In the genomic region with DNA sequence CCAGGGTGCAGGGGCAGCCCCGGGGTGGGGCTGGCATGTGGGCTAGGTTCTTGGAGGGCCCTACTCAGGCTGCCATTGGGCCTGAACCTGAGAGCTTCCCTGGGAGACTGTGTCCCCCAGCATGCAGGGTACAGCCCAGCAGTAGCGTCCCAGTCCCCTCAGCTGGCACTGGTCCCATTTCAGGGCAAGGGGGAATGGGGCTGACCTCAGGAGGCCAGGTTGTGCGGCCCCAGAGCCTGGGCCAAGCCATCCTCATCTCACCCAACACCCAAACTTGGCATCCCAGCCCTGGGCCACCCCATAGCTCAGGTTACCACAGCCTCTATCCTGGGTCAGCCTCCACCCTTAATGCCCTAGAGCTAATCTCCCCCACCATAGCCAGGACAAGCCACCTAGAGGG, we compare ENCODE assay signal across 16 cellular contexts. TPM values are rescaled to one million over a fixed set of nuclear protein-coding genes. Genes with fewer than 3 reads are reported as not detected.
DNase-seq lines count a peak whose midpoint lies in the region; ATAC-seq and TF ChIP-seq lines count a peak whose summit lies in the region.
"Had no signal": no experiment of that assay in that cellular context is flagged by ENCODE, and none has a peak within 500 bp of the region (broad histone marks: within the 10 kb centered on the region; RNA-seq: fewer than 3 reads in every experiment).

No MANE protein-coding gene starts in this region.

- no peaks in the 10 kb centered on the region for H3K9me3 ChIP-seq in esophagus squamous epithelium
- H3K9me3 ChIP-seq in osteoblast (ENCODE audit: low read depth, low read length), result no peaks in the 10 kb centered on the region
- H3K9me3 ChIP-seq in uterus, result no peaks in the 10 kb centered on the region
- H3K9me3 ChIP-seq: A549 had no signal

- H3K4me1 ChIP-seq in esophagus squamous epithelium (peaks cover 13 to 39% (median 18%) of the 10 kb centered on the region in 3 donors), osteoblast (ENCODE audit: insufficient read depth, low read length) (no peaks in the 10 kb centered on the region), uterus (no peaks in the 10 kb centered on the region)
- H3K4me1 ChIP-seq: A549 had no signal

- no peak for TF ChIP-seq POLR2A in esophagus squamous epithelium (IDR thresholded peaks at IDR 0.05)
- no peak for TF ChIP-seq POLR2A in uterus (IDR thresholded peaks at IDR 0.05)

- no peak overlapping the region for H3K4me3 ChIP-seq in esophagus squamous epithelium
- no peak overlapping the region for H3K4me3 ChIP-seq in osteoblast (ENCODE audit: insufficient read depth, low read length)
- H3K4me3 ChIP-seq in uterus, result no peak overlapping the region
- H3K4me3 ChIP-seq: A549, GM12878 had no signal

- peak overlapping the region in 3 of 4 donors; percentile 31 to 82 (median 79) for H3K27ac ChIP-seq in esophagus squamous epithelium
- H3K27ac ChIP-seq in osteoblast (ENCODE audit: low read depth, low read length), result no peak overlapping the region
- H3K27ac ChIP-seq in uterus, result peak overlapping the region; percentile 73 to 80
- H3K27ac ChIP-seq: A549, C4-2B, KMS-11 had no signal

- peak; percentile 21 for DNase-seq in left ventricle myocardium superior
- no peak for DNase-seq in cardiac septum (ENCODE audit: low spot score)
- no peak for DNase-seq in esophagus squamous epithelium (lab: John Stamatoyannopoulos, UW)
- peak; percentile 38 for DNase-seq in osteoblast (ENCODE audit: insufficient read length, low spot score, missing footprints)
- peak in 1 of 2 donors; percentile 37 for DNase-seq in uterus
- DNase-seq in cerebellum (ENCODE audit: low spot score), result no peak
- DNase-seq in NCI-H510A treated with DMSO at 0.1 percent for 48 hours (lab: John Stamatoyannopoulos, UW), result no peak
- DNase-seq: GDM1, MM.1S, NCI-H526 had no signal

- no peaks in the 10 kb centered on the region for H3K36me3 ChIP-seq in esophagus squamous epithelium
- H3K36me3 ChIP-seq in osteoblast (ENCODE audit: insufficient read depth, low read length), result no peaks in the 10 kb centered on the region
- H3K36me3 ChIP-seq in uterus, result no peaks in the 10 kb centered on the region

- no peak overlapping the region for H2AFZ ChIP-seq in osteoblast (ENCODE audit: low read length)

- intact Hi-C loops in left ventricle myocardium superior (cut with micrococcal nuclease) (loop anchor here (10.0 kb wide), 1 partner anchor 50 kb away; no protein-coding TSS in a partner anchor), cardiac septum (cut with DNase I) (no loop called here), esophagus squamous epithelium (cut with DNase I) (no loop called here), uterus (cut with DNase I; ENCODE audit: low total_unique reads) (no loop called here)

- no peak overlapping the region for H3K4me2 ChIP-seq in osteoblast (ENCODE audit: insufficient read depth, low read length)
- H3K4me2 ChIP-seq: A549, KMS-11 had no signal

- TF ChIP-seq CTCF in esophagus squamous epithelium (IDR thresholded peaks at IDR 0.05), result no peak
- no peak for TF ChIP-seq CTCF in osteoblast (IDR thresholded peaks at IDR 0.05; ENCODE audit: extremely low read depth, low read depth, low read length)
- no peak for TF ChIP-seq CTCF in uterus (IDR thresholded peaks at IDR 0.05)

- H3K27me3 ChIP-seq in esophagus squamous epithelium (no peaks in the 10 kb centered on the region), osteoblast (ENCODE audit: insufficient read depth, low read length) (peaks cover 13% of the 10 kb centered on the region), uterus (no peaks in the 10 kb centered on the region)

- ATAC-seq in left ventricle myocardium superior (no peak), GM18517 (IDR thresholded peaks at IDR 0.05; ENCODE audit: unreplicated experiment) (no peak)
- ATAC-seq: GM12878, Panc1 had no signal

- no peaks in the 10 kb centered on the region for H4K20me1 ChIP-seq in osteoblast (ENCODE audit: insufficient read depth, low read length)

- H3K79me2 ChIP-seq in osteoblast (ENCODE audit: insufficient read depth, low read length), result no peaks in the 10 kb centered on the region

- WGBS in esophagus squamous epithelium, 2 donors, result 67 to 71% methylated on average over 1 of the region's 3 CpGs

RNA-seq across cellular contexts. Expression of a gene that starts 6.3 kb away (rescaled TPM):
- 15.8 TPM for total RNA-seq in left ventricle myocardium superior
- 21.4 TPM for total RNA-seq in cardiac septum
- 1 to 10 TPM; 1.2 to 7.2 (median 4.6) TPM for total RNA-seq in esophagus squamous epithelium
- 2.9 and 3.8 TPM in 2 replicates for total RNA-seq in osteoblast
- total RNA-seq in uterus, result 10 to 100 TPM in 3 of 4 donors, 1 to 10 TPM in 1; 3.3 to 45.1 (median 21.5) TPM
- 14.6 TPM for total RNA-seq in cerebellum
- total RNA-seq: GM12878 had no signal

RNA-seq across cellular contexts. Expression of a gene that starts 20.8 kb away (rescaled TPM):
- not detected for total RNA-seq in left ventricle myocardium superior
- total RNA-seq in cardiac septum, result not detected
- total RNA-seq in esophagus squamous epithelium, result not detected
- total RNA-seq in osteoblast, result not detected in 2 replicates
- total RNA-seq in uterus, result not detected
- not detected for total RNA-seq in cerebellum
- total RNA-seq: GM12878 had no signal

RNA-seq across cellular contexts. Expression of a gene that starts 52.3 kb away (rescaled TPM):
- total RNA-seq in left ventricle myocardium superior (5.7 TPM), cardiac septum (11.8 TPM), esophagus squamous epithelium (1 to 10 TPM in 2 of 4 donors, under 1 TPM in 2; 0.53 to 3.6 (median 0.99) TPM), osteoblast (5.8 and 7.4 TPM in 2 replicates), uterus (10 to 100 TPM in 2 of 4 donors, 1 to 10 TPM in 2; 5.6 to 23.3 (median 8.4) TPM), cerebellum (20.7 TPM)

RNA-seq across cellular contexts. Expression of a gene that starts 54.9 kb away (rescaled TPM):
- total RNA-seq in left ventricle myocardium superior, result 992 TPM
- total RNA-seq in cardiac septum, result 753 TPM
- total RNA-seq in esophagus squamous epithelium, result 1,000 to 10,000 TPM; 1,949 to 3,028 (median 2,392) TPM
- 1,279 and 1,302 TPM in 2 replicates for total RNA-seq in osteoblast
- total RNA-seq in uterus, result 1,000 to 10,000 TPM; 1,469 to 5,936 (median 3,528) TPM
- total RNA-seq in cerebellum, result 493 TPM

Comparison
In these comparisons a context has a peak if more than half of its experiments do, and no peak if none do; other contexts are left out.
1. DNase-seq: peak in left ventricle myocardium superior (single experiment) and osteoblast (single experiment); none in cardiac septum (single experiment), esophagus squamous epithelium (single experiment), cerebellum (single experiment) and NCI-H510A treated with DMSO at 0.1 percent for 48 hours (single experiment).